31 cellular contexts compared by ENCODE assay signal in the genomic region with DNA sequence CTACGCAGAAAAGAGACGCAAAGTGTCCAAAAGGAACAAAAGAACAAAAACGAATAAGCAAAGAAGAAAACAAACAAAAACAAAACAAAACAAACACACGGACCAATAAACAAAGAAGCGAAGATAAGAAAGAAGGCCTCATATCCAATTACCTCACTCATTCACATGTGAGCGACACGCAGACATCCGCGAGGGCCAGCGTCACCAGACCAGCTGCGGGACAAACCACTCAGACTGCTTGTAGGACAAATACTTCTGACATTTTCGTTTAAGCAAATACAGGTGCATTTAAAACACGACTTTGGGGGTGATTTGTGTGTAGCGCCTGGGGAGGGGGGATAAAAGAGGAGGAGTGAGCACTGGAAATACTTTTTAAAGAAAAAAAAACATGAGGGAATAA. TPM values are rescaled to one million over a fixed set of nuclear protein-coding genes. Genes with fewer than 3 reads are reported as not detected.
"Had no signal": no experiment of that assay in that cellular context is flagged by ENCODE, and none has a peak within 500 bp of the region (broad histone marks: within the 10 kb centered on the region; RNA-seq: fewer than 3 reads in every experiment).

No MANE protein-coding gene starts in this region.

- H3K4me1 Mint-ChIP-seq: activated CD4-positive, alpha-beta T cell treated with anti-CD3 and anti-CD28 coated beads, Interleukin-2, amount 10 ng/mL, durations not matched to agents 24 days and 14 days had no signal

- H3K27me3 Mint-ChIP-seq: activated T-cell treated with anti-CD3 and anti-CD28 coated beads, Interleukin-2, amount 50 U/mL, for 24 hours had no signal

- H3K4me3 ChIP-seq: adrenal gland, body of pancreas, Peyer's patch, SJSA1 had no signal

- H3K36me3 Mint-ChIP-seq: activated naive CD4-positive, alpha-beta T cell treated with anti-CD3 and anti-CD28 coated beads, Interleukin-2, amount 50 U/mL, for 72 hours had no signal

- DNase-seq: activated CD4-positive, alpha-beta T cell treated with anti-CD3 and anti-CD28 coated beads, Interleukin-2, amount 10 ng/mL, durations not matched to agents 24 days and 14 days; activated CD4-positive, alpha-beta T cell treated with anti-CD3 and anti-CD28 coated beads, Interleukin-2, amount 50 U/mL, for 4 hours; activated CD8-positive, alpha-beta T cell treated with anti-CD3 and anti-CD28 coated beads, Interleukin-2, amount 10 ng/mL, durations not matched to agents 7 days and 5 days; activated gamma-delta T cell treated with Interleukin-2 at 50 U/mL for 16 hours; activated naive CD4-positive, alpha-beta T cell treated with anti-CD3 and anti-CD28 coated beads for 36 hours; activated T-cell treated with anti-CD3 and anti-CD28 coated beads, Interleukin-2, amount 50 U/mL, for 24 hours; adrenal gland; body of pancreas; caudate nucleus; cerebellar nuclear complex; Karpas-422; NCI-H1048; NCI-H1105 treated with DMSO at 0.1 percent for 48 hours; NCI-H1436; NCI-H1694; NCI-H1930; NCI-H2081 treated with DMSO at 0.1 percent for 48 hours; NCI-H2171 treated with DMSO at 0.1 percent for 48 hours; NCI-H2227 treated with DMSO at 0.1 percent for 48 hours; NCI-H526 treated with DMSO at 0.1 percent for 48 hours; NK-92 treated with Interleukin-12 subunit alpha and Interleukin-12 subunit beta, amount 100 ng/mL, for 24 hours; PC-3; Peyer's patch; RPMI8226; SHP77 treated with DMSO at 0.1 percent for 48 hours; SK-N-SH had no signal

- H3K9me3 ChIP-seq: adrenal gland, body of pancreas, Peyer's patch, SJSA1, SK-N-SH had no signal

- H3K36me3 ChIP-seq: adrenal gland, Peyer's patch had no signal

- H3K27ac Mint-ChIP-seq: activated CD4-positive, alpha-beta T cell treated with anti-CD3 and anti-CD28 coated beads, Interleukin-2, amount 10 ng/mL, durations not matched to agents 24 days and 14 days; activated CD8-positive, alpha-beta T cell treated with anti-CD3 and anti-CD28 coated beads, Interleukin-2, amount 10 ng/mL, durations not matched to agents 7 days and 5 days; activated naive CD4-positive, alpha-beta T cell treated with anti-CD3 and anti-CD28 coated beads for 36 hours; activated naive CD4-positive, alpha-beta T cell treated with anti-CD3 and anti-CD28 coated beads, Interleukin-2, amount 50 U/mL, for 72 hours; activated T-cell treated with anti-CD3 and anti-CD28 coated beads, Interleukin-2, amount 50 U/mL, for 24 hours; activated T-helper 1 cell treated with anti-CD3 and anti-CD28 coated beads, Interleukin-12 subunit alpha, Interleukin-12 subunit beta, Interleukin-2, Interleukin-4 antibody, amounts not matched to agents 30 ng/mL and 10 ng/mL and 1 ng/mL, durations not matched to agents 14 hours and 24 hours and 36 hours; T-helper 1 cell treated with Interleukin-12 subunit alpha and Interleukin-12 subunit beta and Interleukin-4 antibody, amounts not matched to agents 30 μg/mL and 1 μg/mL, for 36 hours; T-helper 2 cell treated with Interferon-gamma antibody and Interleukin-4, amounts not matched to agents 5 μg/mL and 100 μg/mL, for 36 hours had no signal

- H3K27me3 ChIP-seq: adrenal gland, body of pancreas, Peyer's patch, SJSA1 had no signal

- H3K4me3 Mint-ChIP-seq: activated CD4-positive, alpha-beta T cell treated with anti-CD3 and anti-CD28 coated beads, Interleukin-2, amount 10 ng/mL, durations not matched to agents 24 days and 14 days; activated CD8-positive, alpha-beta T cell treated with anti-CD3 and anti-CD28 coated beads, Interleukin-2, amount 10 ng/mL, durations not matched to agents 7 days and 5 days; activated naive CD4-positive, alpha-beta T cell treated with anti-CD3 and anti-CD28 coated beads for 36 hours; activated T-cell treated with anti-CD3 and anti-CD28 coated beads, Interleukin-2, amount 50 U/mL, for 24 hours; activated T-helper 1 cell treated with anti-CD3 and anti-CD28 coated beads, Interleukin-12 subunit alpha, Interleukin-12 subunit beta, Interleukin-2, Interleukin-4 antibody, amounts not matched to agents 30 ng/mL and 10 ng/mL and 1 ng/mL, durations not matched to agents 14 hours and 24 hours and 36 hours; T-helper 1 cell treated with Interleukin-12 subunit alpha and Interleukin-12 subunit beta and Interleukin-4 antibody, amounts not matched to agents 30 μg/mL and 1 μg/mL, for 36 hours; T-helper 2 cell treated with Interferon-gamma antibody and Interleukin-4, amounts not matched to agents 5 μg/mL and 100 μg/mL, for 36 hours had no signal

- H3K9me3 Mint-ChIP-seq: activated CD4-positive, alpha-beta T cell treated with anti-CD3 and anti-CD28 coated beads, Interleukin-2, amount 10 ng/mL, durations not matched to agents 24 days and 14 days; activated naive CD4-positive, alpha-beta T cell treated with anti-CD3 and anti-CD28 coated beads for 36 hours; activated naive CD4-positive, alpha-beta T cell treated with anti-CD3 and anti-CD28 coated beads, Interleukin-2, amount 50 U/mL, for 72 hours; activated T-cell treated with anti-CD3 and anti-CD28 coated beads, Interleukin-2, amount 50 U/mL, for 24 hours; activated T-helper 1 cell treated with anti-CD3 and anti-CD28 coated beads, Interleukin-12 subunit alpha, Interleukin-12 subunit beta, Interleukin-2, Interleukin-4 antibody, amounts not matched to agents 30 ng/mL and 10 ng/mL and 1 ng/mL, durations not matched to agents 14 hours and 24 hours and 36 hours; T-helper 1 cell treated with Interleukin-12 subunit alpha and Interleukin-12 subunit beta and Interleukin-4 antibody, amounts not matched to agents 30 μg/mL and 1 μg/mL, for 36 hours; T-helper 2 cell treated with Interferon-gamma antibody and Interleukin-4, amounts not matched to agents 5 μg/mL and 100 μg/mL, for 36 hours had no signal

- ATAC-seq: activated CD8-positive, alpha-beta T cell treated with anti-CD3 and anti-CD28 coated beads, Interleukin-2, amount 10 ng/mL, durations not matched to agents 7 days and 5 days; activated naive CD4-positive, alpha-beta T cell treated with anti-CD3 and anti-CD28 coated beads, Interleukin-2, amount 50 U/mL, for 72 hours; body of pancreas; PC-3 had no signal

RNA-seq across cellular contexts. Expression of a gene that starts 28.3 kb away (rescaled TPM):
- total RNA-seq: activated CD8-positive, alpha-beta T cell treated with anti-CD3 and anti-CD28 coated beads, Interleukin-2, amount 10 ng/mL, durations not matched to agents 7 days and 5 days had no signal
